ENCODE assay signal across 1 cellular context in the genomic region with DNA sequence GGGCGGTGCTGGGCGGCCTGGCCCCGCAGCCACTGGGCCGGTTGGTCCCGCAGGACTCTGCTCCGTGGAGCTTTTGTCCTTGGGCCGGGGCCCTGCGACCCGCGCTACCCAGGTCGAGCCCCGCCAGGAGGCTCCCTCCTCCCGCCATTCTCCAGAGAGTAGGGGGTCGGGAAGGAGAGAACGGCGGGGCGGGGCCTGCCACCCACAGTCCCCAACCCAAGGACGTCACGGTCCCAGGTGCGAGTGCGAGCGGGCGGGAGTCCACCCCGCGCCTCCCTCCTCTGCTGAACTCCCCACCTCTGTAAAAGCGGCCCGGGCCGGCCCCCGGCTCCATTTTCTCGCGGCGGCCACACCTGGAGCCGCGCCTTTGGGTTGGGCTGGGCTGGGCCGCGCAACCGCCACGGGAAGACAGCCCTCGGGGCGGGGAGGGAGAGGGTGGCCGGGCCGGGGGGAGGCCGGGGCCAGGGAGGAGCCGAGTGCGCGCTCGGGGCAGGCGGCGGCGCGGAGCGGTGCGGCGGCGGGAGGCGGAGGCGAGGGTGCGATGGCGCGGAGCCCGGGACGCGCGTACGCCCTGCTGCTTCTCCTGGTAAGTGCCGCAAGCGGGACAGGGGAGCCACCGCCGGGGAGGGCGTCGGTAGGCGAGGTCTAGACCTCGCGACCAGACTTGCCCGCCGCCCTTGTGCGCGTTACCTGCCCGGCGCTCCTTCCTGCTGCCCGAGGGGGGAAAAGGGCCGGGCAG.
TF ChIP-seq lines count a peak whose summit lies in the region.

A gene (plus strand): TSS at position 467 of the 739 bp plus-strand sequence. CDS start 75 bp downstream, at position 542.

TF ChIP-seq in WTC11, 78 proteins besides CTCF, POLR2A, EP300 and RAD21 (continued from another document and continues in another):
- TF ChIP-seq, protein P1, sequence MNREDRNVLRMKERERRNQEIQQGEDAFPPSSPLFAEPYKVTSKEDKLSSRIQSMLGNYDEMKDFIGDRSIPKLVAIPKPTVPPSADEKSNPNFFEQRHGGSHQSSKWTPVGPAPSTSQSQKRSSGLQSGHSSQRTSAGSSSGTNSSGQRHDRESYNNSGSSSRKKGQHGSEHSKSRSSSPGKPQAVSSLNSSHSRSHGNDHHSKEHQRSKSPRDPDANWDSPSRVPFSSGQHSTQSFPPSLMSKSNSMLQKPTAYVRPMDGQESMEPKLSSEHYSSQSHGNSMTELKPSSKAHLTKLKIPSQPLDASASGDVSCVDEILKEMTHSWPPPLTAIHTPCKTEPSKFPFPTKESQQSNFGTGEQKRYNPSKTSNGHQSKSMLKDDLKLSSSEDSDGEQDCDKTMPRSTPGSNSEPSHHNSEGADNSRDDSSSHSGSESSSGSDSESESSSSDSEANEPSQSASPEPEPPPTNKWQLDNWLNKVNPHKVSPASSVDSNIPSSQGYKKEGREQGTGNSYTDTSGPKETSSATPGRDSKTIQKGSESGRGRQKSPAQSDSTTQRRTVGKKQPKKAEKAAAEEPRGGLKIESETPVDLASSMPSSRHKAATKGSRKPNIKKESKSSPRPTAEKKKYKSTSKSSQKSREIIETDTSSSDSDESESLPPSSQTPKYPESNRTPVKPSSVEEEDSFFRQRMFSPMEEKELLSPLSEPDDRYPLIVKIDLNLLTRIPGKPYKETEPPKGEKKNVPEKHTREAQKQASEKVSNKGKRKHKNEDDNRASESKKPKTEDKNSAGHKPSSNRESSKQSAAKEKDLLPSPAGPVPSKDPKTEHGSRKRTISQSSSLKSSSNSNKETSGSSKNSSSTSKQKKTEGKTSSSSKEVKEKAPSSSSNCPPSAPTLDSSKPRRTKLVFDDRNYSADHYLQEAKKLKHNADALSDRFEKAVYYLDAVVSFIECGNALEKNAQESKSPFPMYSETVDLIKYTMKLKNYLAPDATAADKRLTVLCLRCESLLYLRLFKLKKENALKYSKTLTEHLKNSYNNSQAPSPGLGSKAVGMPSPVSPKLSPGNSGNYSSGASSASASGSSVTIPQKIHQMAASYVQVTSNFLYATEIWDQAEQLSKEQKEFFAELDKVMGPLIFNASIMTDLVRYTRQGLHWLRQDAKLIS (CRISPR knock-in tag; IDR thresholded peaks at IDR 0.05; ENCODE audit: borderline replicate concordance), result no peak
- TF ChIP-seq, protein P2, sequence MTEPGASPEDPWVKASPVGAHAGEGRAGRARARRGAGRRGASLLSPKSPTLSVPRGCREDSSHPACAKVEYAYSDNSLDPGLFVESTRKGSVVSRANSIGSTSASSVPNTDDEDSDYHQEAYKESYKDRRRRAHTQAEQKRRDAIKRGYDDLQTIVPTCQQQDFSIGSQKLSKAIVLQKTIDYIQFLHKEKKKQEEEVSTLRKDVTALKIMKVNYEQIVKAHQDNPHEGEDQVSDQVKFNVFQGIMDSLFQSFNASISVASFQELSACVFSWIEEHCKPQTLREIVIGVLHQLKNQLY (CRISPR knock-in tag; IDR thresholded peaks at IDR 0.05), result no peak
- peak; percentile 60; the same call in 1 of the 2 replicates for TF ChIP-seq SP1 (CRISPR knock-in tag; conservative IDR thresholded peaks at IDR 0.05)
- TF ChIP-seq, protein P3, sequence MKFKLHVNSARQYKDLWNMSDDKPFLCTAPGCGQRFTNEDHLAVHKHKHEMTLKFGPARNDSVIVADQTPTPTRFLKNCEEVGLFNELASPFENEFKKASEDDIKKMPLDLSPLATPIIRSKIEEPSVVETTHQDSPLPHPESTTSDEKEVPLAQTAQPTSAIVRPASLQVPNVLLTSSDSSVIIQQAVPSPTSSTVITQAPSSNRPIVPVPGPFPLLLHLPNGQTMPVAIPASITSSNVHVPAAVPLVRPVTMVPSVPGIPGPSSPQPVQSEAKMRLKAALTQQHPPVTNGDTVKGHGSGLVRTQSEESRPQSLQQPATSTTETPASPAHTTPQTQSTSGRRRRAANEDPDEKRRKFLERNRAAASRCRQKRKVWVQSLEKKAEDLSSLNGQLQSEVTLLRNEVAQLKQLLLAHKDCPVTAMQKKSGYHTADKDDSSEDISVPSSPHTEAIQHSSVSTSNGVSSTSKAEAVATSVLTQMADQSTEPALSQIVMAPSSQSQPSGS (CRISPR knock-in tag; IDR thresholded peaks at IDR 0.05; ENCODE audit: borderline replicate concordance, low read depth), result no peak
- TF ChIP-seq, protein P4, sequence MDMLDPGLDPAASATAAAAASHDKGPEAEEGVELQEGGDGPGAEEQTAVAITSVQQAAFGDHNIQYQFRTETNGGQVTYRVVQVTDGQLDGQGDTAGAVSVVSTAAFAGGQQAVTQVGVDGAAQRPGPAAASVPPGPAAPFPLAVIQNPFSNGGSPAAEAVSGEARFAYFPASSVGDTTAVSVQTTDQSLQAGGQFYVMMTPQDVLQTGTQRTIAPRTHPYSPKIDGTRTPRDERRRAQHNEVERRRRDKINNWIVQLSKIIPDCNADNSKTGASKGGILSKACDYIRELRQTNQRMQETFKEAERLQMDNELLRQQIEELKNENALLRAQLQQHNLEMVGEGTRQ (CRISPR knock-in tag; IDR thresholded peaks at IDR 0.05), result no peak
- TF ChIP-seq KAT7 (CRISPR knock-in tag; IDR thresholded peaks at IDR 0.05; ENCODE audit: borderline replicate concordance), result no peak
- TF ChIP-seq, protein P5, sequence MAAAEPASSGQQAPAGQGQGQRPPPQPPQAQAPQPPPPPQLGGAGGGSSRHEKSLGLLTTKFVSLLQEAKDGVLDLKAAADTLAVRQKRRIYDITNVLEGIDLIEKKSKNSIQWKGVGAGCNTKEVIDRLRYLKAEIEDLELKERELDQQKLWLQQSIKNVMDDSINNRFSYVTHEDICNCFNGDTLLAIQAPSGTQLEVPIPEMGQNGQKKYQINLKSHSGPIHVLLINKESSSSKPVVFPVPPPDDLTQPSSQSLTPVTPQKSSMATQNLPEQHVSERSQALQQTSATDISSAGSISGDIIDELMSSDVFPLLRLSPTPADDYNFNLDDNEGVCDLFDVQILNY (CRISPR knock-in tag; IDR thresholded peaks at IDR 0.05), result peak; percentile 57; the same call in 1 of the 2 replicates
- TF ChIP-seq, protein P6, sequence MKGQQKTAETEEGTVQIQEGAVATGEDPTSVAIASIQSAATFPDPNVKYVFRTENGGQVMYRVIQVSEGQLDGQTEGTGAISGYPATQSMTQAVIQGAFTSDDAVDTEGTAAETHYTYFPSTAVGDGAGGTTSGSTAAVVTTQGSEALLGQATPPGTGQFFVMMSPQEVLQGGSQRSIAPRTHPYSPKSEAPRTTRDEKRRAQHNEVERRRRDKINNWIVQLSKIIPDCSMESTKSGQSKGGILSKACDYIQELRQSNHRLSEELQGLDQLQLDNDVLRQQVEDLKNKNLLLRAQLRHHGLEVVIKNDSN (CRISPR knock-in tag; IDR thresholded peaks at IDR 0.05), result no peak
- TF ChIP-seq ESRRA (CRISPR knock-in tag; IDR thresholded peaks at IDR 0.05; ENCODE audit: borderline replicate concordance), result peak; percentile 43; the same call in 1 of the 2 replicates
- TF ChIP-seq, protein P7, sequence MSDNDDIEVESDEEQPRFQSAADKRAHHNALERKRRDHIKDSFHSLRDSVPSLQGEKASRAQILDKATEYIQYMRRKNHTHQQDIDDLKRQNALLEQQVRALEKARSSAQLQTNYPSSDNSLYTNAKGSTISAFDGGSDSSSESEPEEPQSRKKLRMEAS (CRISPR knock-in tag; IDR thresholded peaks at IDR 0.05), result peak; percentile 70
- TF ChIP-seq, protein P8, sequence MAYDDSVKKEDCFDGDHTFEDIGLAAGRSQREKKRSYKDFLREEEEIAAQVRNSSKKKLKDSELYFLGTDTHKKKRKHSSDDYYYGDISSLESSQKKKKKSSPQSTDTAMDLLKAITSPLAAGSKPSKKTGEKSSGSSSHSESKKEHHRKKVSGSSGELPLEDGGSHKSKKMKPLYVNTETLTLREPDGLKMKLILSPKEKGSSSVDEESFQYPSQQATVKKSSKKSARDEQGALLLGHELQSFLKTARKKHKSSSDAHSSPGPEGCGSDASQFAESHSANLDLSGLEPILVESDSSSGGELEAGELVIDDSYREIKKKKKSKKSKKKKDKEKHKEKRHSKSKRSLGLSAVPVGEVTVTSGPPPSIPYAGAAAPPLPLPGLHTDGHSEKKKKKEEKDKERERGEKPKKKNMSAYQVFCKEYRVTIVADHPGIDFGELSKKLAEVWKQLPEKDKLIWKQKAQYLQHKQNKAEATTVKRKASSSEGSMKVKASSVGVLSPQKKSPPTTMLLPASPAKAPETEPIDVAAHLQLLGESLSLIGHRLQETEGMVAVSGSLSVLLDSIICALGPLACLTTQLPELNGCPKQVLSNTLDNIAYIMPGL (CRISPR knock-in tag; IDR thresholded peaks at IDR 0.05), result peak; percentile 79
- TF ChIP-seq NFATC4 (CRISPR knock-in tag; IDR thresholded peaks at IDR 0.05), result no peak
- TF ChIP-seq, protein P9, sequence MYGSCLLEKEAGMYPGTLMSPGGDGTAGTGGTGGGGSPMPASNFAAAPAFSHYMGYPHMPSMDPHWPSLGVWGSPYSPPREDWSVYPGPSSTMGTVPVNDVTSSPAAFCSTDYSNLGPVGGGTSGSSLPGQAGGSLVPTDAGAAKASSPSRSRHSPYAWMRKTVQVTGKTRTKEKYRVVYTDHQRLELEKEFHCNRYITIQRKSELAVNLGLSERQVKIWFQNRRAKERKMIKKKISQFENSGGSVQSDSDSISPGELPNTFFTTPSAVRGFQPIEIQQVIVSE (CRISPR knock-in tag; IDR thresholded peaks at IDR 0.05; ENCODE audit: borderline replicate concordance), result no peak
- TF ChIP-seq SMAD4 (CRISPR knock-in tag; IDR thresholded peaks at IDR 0.05), result no peak
- TF ChIP-seq, protein P10, sequence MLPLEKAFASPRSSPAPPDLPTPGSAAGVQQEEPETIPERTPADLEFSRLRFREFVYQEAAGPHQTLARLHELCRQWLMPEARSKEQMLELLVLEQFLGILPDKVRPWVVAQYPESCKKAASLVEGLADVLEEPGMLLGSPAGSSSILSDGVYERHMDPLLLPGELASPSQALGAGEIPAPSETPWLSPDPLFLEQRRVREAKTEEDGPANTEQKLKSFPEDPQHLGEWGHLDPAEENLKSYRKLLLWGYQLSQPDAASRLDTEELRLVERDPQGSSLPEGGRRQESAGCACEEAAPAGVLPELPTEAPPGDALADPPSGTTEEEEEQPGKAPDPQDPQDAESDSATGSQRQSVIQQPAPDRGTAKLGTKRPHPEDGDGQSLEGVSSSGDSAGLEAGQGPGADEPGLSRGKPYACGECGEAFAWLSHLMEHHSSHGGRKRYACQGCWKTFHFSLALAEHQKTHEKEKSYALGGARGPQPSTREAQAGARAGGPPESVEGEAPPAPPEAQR (CRISPR knock-in tag; IDR thresholded peaks at IDR 0.05), result no peak
- TF ChIP-seq ZNF138 (CRISPR knock-in tag; conservative IDR thresholded peaks at IDR 0.05), result no peak
- TF ChIP-seq MXD4 (CRISPR knock-in tag; IDR thresholded peaks at IDR 0.05; ENCODE audit: borderline replicate concordance), result no peak
- 0 out of 2 replicates have a peak, but pooled peaks have one; percentile 15 for TF ChIP-seq ZNF416 (CRISPR knock-in tag; IDR thresholded peaks at IDR 0.05)
- TF ChIP-seq, protein P11, sequence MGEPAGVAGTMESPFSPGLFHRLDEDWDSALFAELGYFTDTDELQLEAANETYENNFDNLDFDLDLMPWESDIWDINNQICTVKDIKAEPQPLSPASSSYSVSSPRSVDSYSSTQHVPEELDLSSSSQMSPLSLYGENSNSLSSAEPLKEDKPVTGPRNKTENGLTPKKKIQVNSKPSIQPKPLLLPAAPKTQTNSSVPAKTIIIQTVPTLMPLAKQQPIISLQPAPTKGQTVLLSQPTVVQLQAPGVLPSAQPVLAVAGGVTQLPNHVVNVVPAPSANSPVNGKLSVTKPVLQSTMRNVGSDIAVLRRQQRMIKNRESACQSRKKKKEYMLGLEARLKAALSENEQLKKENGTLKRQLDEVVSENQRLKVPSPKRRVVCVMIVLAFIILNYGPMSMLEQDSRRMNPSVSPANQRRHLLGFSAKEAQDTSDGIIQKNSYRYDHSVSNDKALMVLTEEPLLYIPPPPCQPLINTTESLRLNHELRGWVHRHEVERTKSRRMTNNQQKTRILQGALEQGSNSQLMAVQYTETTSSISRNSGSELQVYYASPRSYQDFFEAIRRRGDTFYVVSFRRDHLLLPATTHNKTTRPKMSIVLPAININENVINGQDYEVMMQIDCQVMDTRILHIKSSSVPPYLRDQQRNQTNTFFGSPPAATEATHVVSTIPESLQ (CRISPR knock-in tag; IDR thresholded peaks at IDR 0.05), result no peak
- TF ChIP-seq, protein P12, sequence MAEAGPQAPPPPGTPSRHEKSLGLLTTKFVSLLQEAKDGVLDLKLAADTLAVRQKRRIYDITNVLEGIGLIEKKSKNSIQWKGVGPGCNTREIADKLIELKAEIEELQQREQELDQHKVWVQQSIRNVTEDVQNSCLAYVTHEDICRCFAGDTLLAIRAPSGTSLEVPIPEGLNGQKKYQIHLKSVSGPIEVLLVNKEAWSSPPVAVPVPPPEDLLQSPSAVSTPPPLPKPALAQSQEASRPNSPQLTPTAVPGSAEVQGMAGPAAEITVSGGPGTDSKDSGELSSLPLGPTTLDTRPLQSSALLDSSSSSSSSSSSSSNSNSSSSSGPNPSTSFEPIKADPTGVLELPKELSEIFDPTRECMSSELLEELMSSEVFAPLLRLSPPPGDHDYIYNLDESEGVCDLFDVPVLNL (CRISPR knock-in tag; IDR thresholded peaks at IDR 0.05; ENCODE audit: borderline replicate concordance, low read depth), result 0 out of 2 replicates have a peak, but pooled peaks have one; percentile 8
- TF ChIP-seq, protein P13, sequence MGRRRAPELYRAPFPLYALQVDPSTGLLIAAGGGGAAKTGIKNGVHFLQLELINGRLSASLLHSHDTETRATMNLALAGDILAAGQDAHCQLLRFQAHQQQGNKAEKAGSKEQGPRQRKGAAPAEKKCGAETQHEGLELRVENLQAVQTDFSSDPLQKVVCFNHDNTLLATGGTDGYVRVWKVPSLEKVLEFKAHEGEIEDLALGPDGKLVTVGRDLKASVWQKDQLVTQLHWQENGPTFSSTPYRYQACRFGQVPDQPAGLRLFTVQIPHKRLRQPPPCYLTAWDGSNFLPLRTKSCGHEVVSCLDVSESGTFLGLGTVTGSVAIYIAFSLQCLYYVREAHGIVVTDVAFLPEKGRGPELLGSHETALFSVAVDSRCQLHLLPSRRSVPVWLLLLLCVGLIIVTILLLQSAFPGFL (CRISPR knock-in tag; IDR thresholded peaks at IDR 0.05; ENCODE audit: borderline replicate concordance), result no peak
- TF ChIP-seq FOXP1 (CRISPR knock-in tag; IDR thresholded peaks at IDR 0.05; ENCODE audit: borderline replicate concordance), result peak; percentile 48; the same call in 1 of the 2 replicates
- TF ChIP-seq, protein P14, sequence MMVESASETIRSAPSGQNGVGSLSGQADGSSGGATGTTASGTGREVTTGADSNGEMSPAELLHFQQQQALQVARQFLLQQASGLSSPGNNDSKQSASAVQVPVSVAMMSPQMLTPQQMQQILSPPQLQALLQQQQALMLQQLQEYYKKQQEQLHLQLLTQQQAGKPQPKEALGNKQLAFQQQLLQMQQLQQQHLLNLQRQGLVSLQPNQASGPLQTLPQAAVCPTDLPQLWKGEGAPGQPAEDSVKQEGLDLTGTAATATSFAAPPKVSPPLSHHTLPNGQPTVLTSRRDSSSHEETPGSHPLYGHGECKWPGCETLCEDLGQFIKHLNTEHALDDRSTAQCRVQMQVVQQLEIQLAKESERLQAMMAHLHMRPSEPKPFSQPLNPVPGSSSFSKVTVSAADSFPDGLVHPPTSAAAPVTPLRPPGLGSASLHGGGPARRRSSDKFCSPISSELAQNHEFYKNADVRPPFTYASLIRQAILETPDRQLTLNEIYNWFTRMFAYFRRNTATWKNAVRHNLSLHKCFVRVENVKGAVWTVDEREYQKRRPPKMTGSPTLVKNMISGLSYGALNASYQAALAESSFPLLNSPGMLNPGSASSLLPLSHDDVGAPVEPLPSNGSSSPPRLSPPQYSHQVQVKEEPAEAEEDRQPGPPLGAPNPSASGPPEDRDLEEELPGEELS (CRISPR knock-in tag; IDR thresholded peaks at IDR 0.05), result peak; percentile 58; the same call in 1 of the 2 replicates
- TF ChIP-seq CBFB (CRISPR knock-in tag; IDR thresholded peaks at IDR 0.05; ENCODE audit: low read depth), result no peak
- TF ChIP-seq TCF7 (CRISPR knock-in tag; IDR thresholded peaks at IDR 0.05; ENCODE audit: low read depth), result no peak
- TF ChIP-seq MYBL2 (CRISPR knock-in tag; IDR thresholded peaks at IDR 0.05), result 0 out of 2 replicates have a peak, but pooled peaks have one; percentile 9
- no peak for TF ChIP-seq IRF2 (CRISPR knock-in tag; IDR thresholded peaks at IDR 0.05; ENCODE audit: borderline replicate concordance, low read depth)
